Comparison of ENCODE assay signal across 2 cellular contexts in genomic region chr7:32058017-32058416, GRCh38.
TF ChIP-seq lines count a peak whose summit lies in the region.

No MANE protein-coding gene starts in this region.

TF ChIP-seq in A549, 52 proteins besides CTCF, POLR2A, EP300 and RAD21 (continued from another document):
- TF ChIP-seq FOSB (CRISPR knock-in tag; IDR thresholded peaks at IDR 0.05) (no peak), JUNB (IDR thresholded peaks at IDR 0.05) (no peak), KDM1A (IDR thresholded peaks at IDR 0.05; ENCODE audit: low read depth) (no peak), GATA3 (IDR thresholded peaks at IDR 0.05; ENCODE audit: borderline replicate concordance) (no peak), PBX3 (IDR thresholded peaks at IDR 0.05) (no peak), RNF2 (IDR thresholded peaks at IDR 0.05; ENCODE audit: borderline replicate concordance, low read depth) (no peak)

TF ChIP-seq in WTC11, 78 proteins besides CTCF, POLR2A, EP300 and RAD21 (continued from another document):
- TF ChIP-seq PRDM15 (CRISPR knock-in tag; IDR thresholded peaks at IDR 0.05) (no peak), ELF4 (CRISPR knock-in tag; IDR thresholded peaks at IDR 0.05; ENCODE audit: low read depth) (no peak), RORB (CRISPR knock-in tag; IDR thresholded peaks at IDR 0.05) (no peak), ZNF232 (CRISPR knock-in tag; IDR thresholded peaks at IDR 0.05) (no peak), ZNF416 (CRISPR knock-in tag; IDR thresholded peaks at IDR 0.05) (no peak), FOXJ3 (CRISPR knock-in tag; IDR thresholded peaks at IDR 0.05; ENCODE audit: borderline replicate concordance) (no peak), ZNF423 (CRISPR knock-in tag; IDR thresholded peaks at IDR 0.05) (no peak), CREM (CRISPR knock-in tag; IDR thresholded peaks at IDR 0.05) (no peak), E2F1 (CRISPR knock-in tag; IDR thresholded peaks at IDR 0.05) (no peak), TCF7 (CRISPR knock-in tag; IDR thresholded peaks at IDR 0.05; ENCODE audit: low read depth) (no peak), ZSCAN18 (CRISPR knock-in tag; IDR thresholded peaks at IDR 0.05) (no peak), JAZF1 (CRISPR knock-in tag; IDR thresholded peaks at IDR 0.05) (no peak), TP53 (CRISPR knock-in tag; IDR thresholded peaks at IDR 0.05) (no peak)
